1 cellular context compared by ENCODE assay signal in the genomic region with DNA sequence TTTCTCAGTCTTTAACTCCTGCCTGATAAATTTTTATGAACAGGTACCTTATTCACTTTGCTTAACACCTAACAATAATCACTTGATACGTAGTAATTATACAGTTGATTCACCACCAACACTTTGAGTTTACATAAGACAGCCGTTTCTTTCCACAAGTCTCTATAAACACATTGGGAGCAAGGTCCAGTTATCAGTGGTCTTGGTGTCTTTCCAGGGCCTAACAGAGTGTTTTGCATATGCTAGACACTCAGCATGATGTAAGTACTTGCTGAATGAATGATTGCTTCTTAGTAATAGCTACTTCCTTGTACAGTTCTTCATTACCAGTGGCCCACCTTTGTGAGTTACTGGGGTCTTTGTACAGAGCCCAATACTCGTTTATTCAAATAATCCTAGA.
A peak's percentile ranks its signal among the peaks of the same experiment; 100 is the strongest.
TF ChIP-seq lines count a peak whose summit lies in the region.

No MANE protein-coding gene starts in this region.

TF ChIP-seq in HepG2, 621 proteins besides CTCF, POLR2A, EP300 and RAD21 (continues in another document):
- TF ChIP-seq, protein P1, sequence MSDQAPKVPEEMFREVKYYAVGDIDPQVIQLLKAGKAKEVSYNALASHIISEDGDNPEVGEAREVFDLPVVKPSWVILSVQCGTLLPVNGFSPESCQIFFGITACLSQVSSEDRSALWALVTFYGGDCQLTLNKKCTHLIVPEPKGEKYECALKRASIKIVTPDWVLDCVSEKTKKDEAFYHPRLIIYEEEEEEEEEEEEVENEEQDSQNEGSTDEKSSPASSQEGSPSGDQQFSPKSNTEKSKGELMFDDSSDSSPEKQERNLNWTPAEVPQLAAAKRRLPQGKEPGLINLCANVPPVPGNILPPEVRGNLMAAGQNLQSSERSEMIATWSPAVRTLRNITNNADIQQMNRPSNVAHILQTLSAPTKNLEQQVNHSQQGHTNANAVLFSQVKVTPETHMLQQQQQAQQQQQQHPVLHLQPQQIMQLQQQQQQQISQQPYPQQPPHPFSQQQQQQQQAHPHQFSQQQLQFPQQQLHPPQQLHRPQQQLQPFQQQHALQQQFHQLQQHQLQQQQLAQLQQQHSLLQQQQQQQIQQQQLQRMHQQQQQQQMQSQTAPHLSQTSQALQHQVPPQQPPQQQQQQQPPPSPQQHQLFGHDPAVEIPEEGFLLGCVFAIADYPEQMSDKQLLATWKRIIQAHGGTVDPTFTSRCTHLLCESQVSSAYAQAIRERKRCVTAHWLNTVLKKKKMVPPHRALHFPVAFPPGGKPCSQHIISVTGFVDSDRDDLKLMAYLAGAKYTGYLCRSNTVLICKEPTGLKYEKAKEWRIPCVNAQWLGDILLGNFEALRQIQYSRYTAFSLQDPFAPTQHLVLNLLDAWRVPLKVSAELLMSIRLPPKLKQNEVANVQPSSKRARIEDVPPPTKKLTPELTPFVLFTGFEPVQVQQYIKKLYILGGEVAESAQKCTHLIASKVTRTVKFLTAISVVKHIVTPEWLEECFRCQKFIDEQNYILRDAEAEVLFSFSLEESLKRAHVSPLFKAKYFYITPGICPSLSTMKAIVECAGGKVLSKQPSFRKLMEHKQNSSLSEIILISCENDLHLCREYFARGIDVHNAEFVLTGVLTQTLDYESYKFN (CRISPR knock-in tag; conservative IDR thresholded peaks at IDR 0.05): peak; percentile 45; the same call in 1 of the 2 replicates
- peak; percentile 17; the same call in 1 of the 2 replicates for TF ChIP-seq RARA (CRISPR knock-in tag; IDR thresholded peaks at IDR 0.05)
- TF ChIP-seq, protein P2, sequence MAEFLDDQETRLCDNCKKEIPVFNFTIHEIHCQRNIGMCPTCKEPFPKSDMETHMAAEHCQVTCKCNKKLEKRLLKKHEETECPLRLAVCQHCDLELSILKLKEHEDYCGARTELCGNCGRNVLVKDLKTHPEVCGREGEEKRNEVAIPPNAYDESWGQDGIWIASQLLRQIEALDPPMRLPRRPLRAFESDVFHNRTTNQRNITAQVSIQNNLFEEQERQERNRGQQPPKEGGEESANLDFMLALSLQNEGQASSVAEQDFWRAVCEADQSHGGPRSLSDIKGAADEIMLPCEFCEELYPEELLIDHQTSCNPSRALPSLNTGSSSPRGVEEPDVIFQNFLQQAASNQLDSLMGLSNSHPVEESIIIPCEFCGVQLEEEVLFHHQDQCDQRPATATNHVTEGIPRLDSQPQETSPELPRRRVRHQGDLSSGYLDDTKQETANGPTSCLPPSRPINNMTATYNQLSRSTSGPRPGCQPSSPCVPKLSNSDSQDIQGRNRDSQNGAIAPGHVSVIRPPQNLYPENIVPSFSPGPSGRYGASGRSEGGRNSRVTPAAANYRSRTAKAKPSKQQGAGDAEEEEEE (CRISPR knock-in tag; IDR thresholded peaks at IDR 0.05; ENCODE audit: borderline replicate concordance): no peak
- TF ChIP-seq MED1 (CRISPR knock-in tag; IDR thresholded peaks at IDR 0.05): 0 out of 2 replicates have a peak, but pooled peaks have one; percentile 34
- TF ChIP-seq, protein P3, sequence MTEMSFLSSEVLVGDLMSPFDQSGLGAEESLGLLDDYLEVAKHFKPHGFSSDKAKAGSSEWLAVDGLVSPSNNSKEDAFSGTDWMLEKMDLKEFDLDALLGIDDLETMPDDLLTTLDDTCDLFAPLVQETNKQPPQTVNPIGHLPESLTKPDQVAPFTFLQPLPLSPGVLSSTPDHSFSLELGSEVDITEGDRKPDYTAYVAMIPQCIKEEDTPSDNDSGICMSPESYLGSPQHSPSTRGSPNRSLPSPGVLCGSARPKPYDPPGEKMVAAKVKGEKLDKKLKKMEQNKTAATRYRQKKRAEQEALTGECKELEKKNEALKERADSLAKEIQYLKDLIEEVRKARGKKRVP (CRISPR knock-in tag; IDR thresholded peaks at IDR 0.05): peak in 1 of 2 experiments; percentile 36; a peak in 1 of 4 replicates
- TF ChIP-seq, protein P4, sequence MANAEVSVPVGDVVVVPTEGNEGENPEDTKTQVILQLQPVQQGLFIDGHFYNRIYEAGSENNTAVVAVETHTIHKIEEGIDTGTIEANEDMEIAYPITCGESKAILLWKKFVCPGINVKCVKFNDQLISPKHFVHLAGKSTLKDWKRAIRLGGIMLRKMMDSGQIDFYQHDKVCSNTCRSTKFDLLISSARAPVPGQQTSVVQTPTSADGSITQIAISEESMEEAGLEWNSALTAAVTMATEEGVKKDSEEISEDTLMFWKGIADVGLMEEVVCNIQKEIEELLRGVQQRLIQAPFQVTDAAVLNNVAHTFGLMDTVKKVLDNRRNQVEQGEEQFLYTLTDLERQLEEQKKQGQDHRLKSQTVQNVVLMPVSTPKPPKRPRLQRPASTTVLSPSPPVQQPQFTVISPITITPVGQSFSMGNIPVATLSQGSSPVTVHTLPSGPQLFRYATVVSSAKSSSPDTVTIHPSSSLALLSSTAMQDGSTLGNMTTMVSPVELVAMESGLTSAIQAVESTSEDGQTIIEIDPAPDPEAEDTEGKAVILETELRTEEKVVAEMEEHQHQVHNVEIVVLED (CRISPR knock-in tag; IDR thresholded peaks at IDR 0.05; ENCODE audit: borderline replicate concordance): no peak
- TF ChIP-seq, protein P5, sequence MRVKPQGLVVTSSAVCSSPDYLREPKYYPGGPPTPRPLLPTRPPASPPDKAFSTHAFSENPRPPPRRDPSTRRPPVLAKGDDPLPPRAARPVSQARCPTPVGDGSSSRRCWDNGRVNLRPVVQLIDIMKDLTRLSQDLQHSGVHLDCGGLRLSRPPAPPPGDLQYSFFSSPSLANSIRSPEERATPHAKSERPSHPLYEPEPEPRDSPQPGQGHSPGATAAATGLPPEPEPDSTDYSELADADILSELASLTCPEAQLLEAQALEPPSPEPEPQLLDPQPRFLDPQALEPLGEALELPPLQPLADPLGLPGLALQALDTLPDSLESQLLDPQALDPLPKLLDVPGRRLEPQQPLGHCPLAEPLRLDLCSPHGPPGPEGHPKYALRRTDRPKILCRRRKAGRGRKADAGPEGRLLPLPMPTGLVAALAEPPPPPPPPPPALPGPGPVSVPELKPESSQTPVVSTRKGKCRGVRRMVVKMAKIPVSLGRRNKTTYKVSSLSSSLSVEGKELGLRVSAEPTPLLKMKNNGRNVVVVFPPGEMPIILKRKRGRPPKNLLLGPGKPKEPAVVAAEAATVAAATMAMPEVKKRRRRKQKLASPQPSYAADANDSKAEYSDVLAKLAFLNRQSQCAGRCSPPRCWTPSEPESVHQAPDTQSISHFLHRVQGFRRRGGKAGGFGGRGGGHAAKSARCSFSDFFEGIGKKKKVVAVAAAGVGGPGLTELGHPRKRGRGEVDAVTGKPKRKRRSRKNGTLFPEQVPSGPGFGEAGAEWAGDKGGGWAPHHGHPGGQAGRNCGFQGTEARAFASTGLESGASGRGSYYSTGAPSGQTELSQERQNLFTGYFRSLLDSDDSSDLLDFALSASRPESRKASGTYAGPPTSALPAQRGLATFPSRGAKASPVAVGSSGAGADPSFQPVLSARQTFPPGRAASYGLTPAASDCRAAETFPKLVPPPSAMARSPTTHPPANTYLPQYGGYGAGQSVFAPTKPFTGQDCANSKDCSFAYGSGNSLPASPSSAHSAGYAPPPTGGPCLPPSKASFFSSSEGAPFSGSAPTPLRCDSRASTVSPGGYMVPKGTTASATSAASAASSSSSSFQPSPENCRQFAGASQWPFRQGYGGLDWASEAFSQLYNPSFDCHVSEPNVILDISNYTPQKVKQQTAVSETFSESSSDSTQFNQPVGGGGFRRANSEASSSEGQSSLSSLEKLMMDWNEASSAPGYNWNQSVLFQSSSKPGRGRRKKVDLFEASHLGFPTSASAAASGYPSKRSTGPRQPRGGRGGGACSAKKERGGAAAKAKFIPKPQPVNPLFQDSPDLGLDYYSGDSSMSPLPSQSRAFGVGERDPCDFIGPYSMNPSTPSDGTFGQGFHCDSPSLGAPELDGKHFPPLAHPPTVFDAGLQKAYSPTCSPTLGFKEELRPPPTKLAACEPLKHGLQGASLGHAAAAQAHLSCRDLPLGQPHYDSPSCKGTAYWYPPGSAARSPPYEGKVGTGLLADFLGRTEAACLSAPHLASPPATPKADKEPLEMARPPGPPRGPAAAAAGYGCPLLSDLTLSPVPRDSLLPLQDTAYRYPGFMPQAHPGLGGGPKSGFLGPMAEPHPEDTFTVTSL (CRISPR knock-in tag; IDR thresholded peaks at IDR 0.05; ENCODE audit: borderline replicate concordance): no peak
- TF ChIP-seq, protein P6, sequence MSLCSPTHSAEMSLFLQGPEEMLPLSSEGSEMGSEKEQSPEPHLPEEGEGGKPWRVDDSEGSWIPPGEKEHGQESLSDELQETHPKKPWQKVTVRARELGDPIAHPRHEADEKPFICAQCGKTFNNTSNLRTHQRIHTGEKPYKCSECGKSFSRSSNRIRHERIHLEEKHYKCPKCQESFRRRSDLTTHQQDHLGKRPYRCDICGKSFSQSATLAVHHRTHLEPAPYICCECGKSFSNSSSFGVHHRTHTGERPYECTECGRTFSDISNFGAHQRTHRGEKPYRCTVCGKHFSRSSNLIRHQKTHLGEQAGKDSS (CRISPR knock-in tag; IDR thresholded peaks at IDR 0.05; ENCODE audit: borderline replicate concordance, low read depth): no peak
- TF ChIP-seq ELF3 (CRISPR knock-in tag; IDR thresholded peaks at IDR 0.05): peak; percentile 84
- no peak for TF ChIP-seq FOXP1 (IDR thresholded peaks at IDR 0.05)
- peak; percentile 50 for TF ChIP-seq FOXP1 (CRISPR knock-in tag; IDR thresholded peaks at IDR 0.05)
- TF ChIP-seq ASH2L (IDR thresholded peaks at IDR 0.05; ENCODE audit: insufficient read length, low read depth, low read length): peak; percentile 34
- TF ChIP-seq NCOA2 (CRISPR knock-in tag; IDR thresholded peaks at IDR 0.05): 0 out of 2 replicates have a peak, but pooled peaks have one; percentile 26
- no peak for TF ChIP-seq ZMYM2 (CRISPR knock-in tag; IDR thresholded peaks at IDR 0.05)
- TF ChIP-seq HNF4A (CRISPR knock-in tag; IDR thresholded peaks at IDR 0.05): peak; percentile 81
- no peak for TF ChIP-seq HIVEP1 (CRISPR knock-in tag; IDR thresholded peaks at IDR 0.05)
- peak; percentile 64; the same call in 1 of the 2 replicates for TF ChIP-seq TBX3 (IDR thresholded peaks at IDR 0.05; ENCODE audit: borderline replicate concordance)
- TF ChIP-seq ZBTB3 (CRISPR knock-in tag; IDR thresholded peaks at IDR 0.05; ENCODE audit: borderline replicate concordance, low read depth): no peak
- no peak for TF ChIP-seq PHB2 (IDR thresholded peaks at IDR 0.05; ENCODE audit: partially characterized antibody)
- TF ChIP-seq ERF (CRISPR knock-in tag; IDR thresholded peaks at IDR 0.05): 0 out of 2 replicates have a peak, but pooled peaks have one; percentile 23
- TF ChIP-seq POGZ (CRISPR knock-in tag; IDR thresholded peaks at IDR 0.05): no peak
- TF ChIP-seq FOXA1 (IDR thresholded peaks at IDR 0.05): no peak
- TF ChIP-seq FOXA1 (CRISPR knock-in tag; IDR thresholded peaks at IDR 0.05): peak; percentile 53; the same call in 1 of the 2 replicates
- TF ChIP-seq THAP11 (CRISPR knock-in tag; IDR thresholded peaks at IDR 0.05): peak; percentile 30; the same call in 1 of the 2 replicates
- no peak for TF ChIP-seq TGIF2 (CRISPR knock-in tag; IDR thresholded peaks at IDR 0.05)
- TF ChIP-seq, protein P7, sequence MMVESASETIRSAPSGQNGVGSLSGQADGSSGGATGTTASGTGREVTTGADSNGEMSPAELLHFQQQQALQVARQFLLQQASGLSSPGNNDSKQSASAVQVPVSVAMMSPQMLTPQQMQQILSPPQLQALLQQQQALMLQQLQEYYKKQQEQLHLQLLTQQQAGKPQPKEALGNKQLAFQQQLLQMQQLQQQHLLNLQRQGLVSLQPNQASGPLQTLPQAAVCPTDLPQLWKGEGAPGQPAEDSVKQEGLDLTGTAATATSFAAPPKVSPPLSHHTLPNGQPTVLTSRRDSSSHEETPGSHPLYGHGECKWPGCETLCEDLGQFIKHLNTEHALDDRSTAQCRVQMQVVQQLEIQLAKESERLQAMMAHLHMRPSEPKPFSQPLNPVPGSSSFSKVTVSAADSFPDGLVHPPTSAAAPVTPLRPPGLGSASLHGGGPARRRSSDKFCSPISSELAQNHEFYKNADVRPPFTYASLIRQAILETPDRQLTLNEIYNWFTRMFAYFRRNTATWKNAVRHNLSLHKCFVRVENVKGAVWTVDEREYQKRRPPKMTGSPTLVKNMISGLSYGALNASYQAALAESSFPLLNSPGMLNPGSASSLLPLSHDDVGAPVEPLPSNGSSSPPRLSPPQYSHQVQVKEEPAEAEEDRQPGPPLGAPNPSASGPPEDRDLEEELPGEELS (CRISPR knock-in tag; IDR thresholded peaks at IDR 0.05): peak; percentile 44; the same call in 1 of the 2 replicates
- TF ChIP-seq SOX5 (CRISPR knock-in tag; IDR thresholded peaks at IDR 0.05; ENCODE audit: borderline replicate concordance): peak; percentile 50; the same call in 1 of the 2 replicates
- TF ChIP-seq ZMYM4 (CRISPR knock-in tag; IDR thresholded peaks at IDR 0.05): peak; percentile 47; the same call in 1 of the 2 replicates
- TF ChIP-seq NFE2 (CRISPR knock-in tag; IDR thresholded peaks at IDR 0.05): no peak
- peak; percentile 40 for TF ChIP-seq SAP130 (CRISPR knock-in tag; IDR thresholded peaks at IDR 0.05; ENCODE audit: low read depth)
- TF ChIP-seq, protein P8, sequence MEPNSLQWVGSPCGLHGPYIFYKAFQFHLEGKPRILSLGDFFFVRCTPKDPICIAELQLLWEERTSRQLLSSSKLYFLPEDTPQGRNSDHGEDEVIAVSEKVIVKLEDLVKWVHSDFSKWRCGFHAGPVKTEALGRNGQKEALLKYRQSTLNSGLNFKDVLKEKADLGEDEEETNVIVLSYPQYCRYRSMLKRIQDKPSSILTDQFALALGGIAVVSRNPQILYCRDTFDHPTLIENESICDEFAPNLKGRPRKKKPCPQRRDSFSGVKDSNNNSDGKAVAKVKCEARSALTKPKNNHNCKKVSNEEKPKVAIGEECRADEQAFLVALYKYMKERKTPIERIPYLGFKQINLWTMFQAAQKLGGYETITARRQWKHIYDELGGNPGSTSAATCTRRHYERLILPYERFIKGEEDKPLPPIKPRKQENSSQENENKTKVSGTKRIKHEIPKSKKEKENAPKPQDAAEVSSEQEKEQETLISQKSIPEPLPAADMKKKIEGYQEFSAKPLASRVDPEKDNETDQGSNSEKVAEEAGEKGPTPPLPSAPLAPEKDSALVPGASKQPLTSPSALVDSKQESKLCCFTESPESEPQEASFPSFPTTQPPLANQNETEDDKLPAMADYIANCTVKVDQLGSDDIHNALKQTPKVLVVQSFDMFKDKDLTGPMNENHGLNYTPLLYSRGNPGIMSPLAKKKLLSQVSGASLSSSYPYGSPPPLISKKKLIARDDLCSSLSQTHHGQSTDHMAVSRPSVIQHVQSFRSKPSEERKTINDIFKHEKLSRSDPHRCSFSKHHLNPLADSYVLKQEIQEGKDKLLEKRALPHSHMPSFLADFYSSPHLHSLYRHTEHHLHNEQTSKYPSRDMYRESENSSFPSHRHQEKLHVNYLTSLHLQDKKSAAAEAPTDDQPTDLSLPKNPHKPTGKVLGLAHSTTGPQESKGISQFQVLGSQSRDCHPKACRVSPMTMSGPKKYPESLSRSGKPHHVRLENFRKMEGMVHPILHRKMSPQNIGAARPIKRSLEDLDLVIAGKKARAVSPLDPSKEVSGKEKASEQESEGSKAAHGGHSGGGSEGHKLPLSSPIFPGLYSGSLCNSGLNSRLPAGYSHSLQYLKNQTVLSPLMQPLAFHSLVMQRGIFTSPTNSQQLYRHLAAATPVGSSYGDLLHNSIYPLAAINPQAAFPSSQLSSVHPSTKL (CRISPR knock-in tag; IDR thresholded peaks at IDR 0.05): peak; percentile 84
- no peak for TF ChIP-seq DNMT3B (CRISPR knock-in tag; conservative IDR thresholded peaks at IDR 0.05)
- TF ChIP-seq FOXA3 (CRISPR knock-in tag; IDR thresholded peaks at IDR 0.05): peak; percentile 56; the same call in 1 of the 2 replicates
- peak; percentile 52 for TF ChIP-seq BCL6 (CRISPR knock-in tag; IDR thresholded peaks at IDR 0.05)
- TF ChIP-seq HMG20A (CRISPR knock-in tag; IDR thresholded peaks at IDR 0.05; ENCODE audit: borderline replicate concordance): peak; percentile 40; the same call in 1 of the 2 replicates
- no peak for TF ChIP-seq SOX13 (IDR thresholded peaks at IDR 0.05)
- TF ChIP-seq SOX13 (CRISPR knock-in tag; conservative IDR thresholded peaks at IDR 0.05 in 1 of 2, IDR thresholded peaks at IDR 0.05 in 1 of 2): peak in 1 of 2 experiments; percentile 51; a peak in 1 of 4 replicates
- TF ChIP-seq KMT2A (CRISPR knock-in tag; IDR thresholded peaks at IDR 0.05): no peak
- TF ChIP-seq TCF7L2 (IDR thresholded peaks at IDR 0.05; ENCODE audit: low read depth, low read length): no peak
- TF ChIP-seq TBX2 (CRISPR knock-in tag; IDR thresholded peaks at IDR 0.05; ENCODE audit: borderline replicate concordance): peak; percentile 30; the same call in 1 of the 2 replicates
